2 cellular contexts compared by ENCODE assay signal in genomic region chr10:49012603-49013002, GRCh38.
TF ChIP-seq lines count a peak whose summit lies in the region.

No MANE protein-coding gene starts in this region.

TF ChIP-seq in GM23338, 12 proteins besides CTCF, POLR2A, EP300 and RAD21:
- TF ChIP-seq STAT1 (IDR thresholded peaks at IDR 0.05; ENCODE audit: unreplicated experiment) (no peak), JUNB (IDR thresholded peaks at IDR 0.05; ENCODE audit: unreplicated experiment) (no peak), REST (IDR thresholded peaks at IDR 0.05; ENCODE audit: unreplicated experiment) (no peak), ETS1 (IDR thresholded peaks at IDR 0.05) (no peak), POLR2AphosphoS5 (IDR thresholded peaks at IDR 0.05; ENCODE audit: low read depth) (no peak), EZH2phosphoT487 (IDR thresholded peaks at IDR 0.05; ENCODE audit: unreplicated experiment) (no peak), NANOG (IDR thresholded peaks at IDR 0.05; ENCODE audit: borderline replicate concordance) (no peak), ZNF462 (CRISPR knock-in tag; IDR thresholded peaks at IDR 0.05) (no peak), EZH2 (IDR thresholded peaks at IDR 0.05; ENCODE audit: low read depth, unreplicated experiment) (no peak), ZNF331 (CRISPR knock-in tag; IDR thresholded peaks at IDR 0.05; ENCODE audit: low read depth) (no peak), ZNF114 (CRISPR knock-in tag; IDR thresholded peaks at IDR 0.05) (no peak)
TF ChIP-seq in GM23338: peak in this region for 0.

TF ChIP-seq in H1, 55 proteins besides CTCF, POLR2A, EP300 and RAD21:
- TF ChIP-seq KDM1A (IDR thresholded peaks at IDR 0.05; ENCODE audit: borderline replicate concordance, low read length) (no peak), EGR1 (IDR thresholded peaks at IDR 0.05; ENCODE audit: borderline replicate concordance, low read depth, low read length) (no peak), SIN3A (conservative IDR thresholded peaks at IDR 0.05 in 1 of 2, IDR thresholded peaks at IDR 0.05 in 1 of 2; ENCODE audit: low read depth in 1 of 2, low read length in 2 of 2) (no peak), FOSL1 (IDR thresholded peaks at IDR 0.05; ENCODE audit: insufficient read depth, low read depth, low read length) (no peak), BRCA1 (IDR thresholded peaks at IDR 0.05; ENCODE audit: low read depth, low read length) (no peak), SP2 (IDR thresholded peaks at IDR 0.05; ENCODE audit: low read length) (no peak), MAX (IDR thresholded peaks at IDR 0.05) (no peak), CBX5 (IDR thresholded peaks at IDR 0.05; ENCODE audit: low read depth, low read length) (no peak), RNF2 (IDR thresholded peaks at IDR 0.05; ENCODE audit: borderline replicate concordance, low read depth, low read length, missing control alignments, poor library complexity, severe bottlenecking) (no peak), SP4 (IDR thresholded peaks at IDR 0.05; ENCODE audit: low read length) (no peak)
TF ChIP-seq in H1: peak in this region for 0.
